Comparison of ENCODE assay signal across 7 cellular contexts in genomic region chr1:181440510-181440909, GRCh38. TPM values are rescaled to one million over a fixed set of nuclear protein-coding genes. Genes with fewer than 3 reads are reported as not detected.
"Had no signal": no experiment of that assay in that cellular context is flagged by ENCODE, and none has a peak within 500 bp of the region (broad histone marks: within the 10 kb centered on the region; RNA-seq: fewer than 3 reads in every experiment).

No MANE protein-coding gene starts in this region.

- H3K4me1 Mint-ChIP-seq: H9 had no signal

- ATAC-seq: K562 had no signal

- H3K27ac ChIP-seq: GM23248, HL-60 had no signal

- H3K4me3 ChIP-seq: GM23248, K562 had no signal

- H3K4me3 Mint-ChIP-seq: H9 had no signal

- H3K27ac Mint-ChIP-seq: H9 had no signal

- H3K9me3 Mint-ChIP-seq: H9 had no signal

- DNase-seq: GM23248, H9, HCEC 1CT, IMR-90, KG1 had no signal

- H2AFZ ChIP-seq: GM23248 had no signal

RNA-seq across cellular contexts. Expression of gene CACNA1E, which starts 42.8 kb away (rescaled TPM):
- total RNA-seq: GM23248, IMR-90 had no signal
- polyA plus RNA-seq: GM23248, IMR-90, K562 had no signal
